ENCODE assay signal across 1 cellular context in genomic region chr9:117411547-117411946, GRCh38.
TF ChIP-seq lines count a peak whose summit lies in the region.

No MANE protein-coding gene starts in this region.

TF ChIP-seq in SK-N-SH, 30 proteins besides CTCF, POLR2A, EP300 and RAD21 (continued from another document):
- TF ChIP-seq, protein P1, sequence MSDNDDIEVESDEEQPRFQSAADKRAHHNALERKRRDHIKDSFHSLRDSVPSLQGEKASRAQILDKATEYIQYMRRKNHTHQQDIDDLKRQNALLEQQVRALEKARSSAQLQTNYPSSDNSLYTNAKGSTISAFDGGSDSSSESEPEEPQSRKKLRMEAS (IDR thresholded peaks at IDR 0.05; ENCODE audit: low read depth), result no peak
